27 cellular contexts compared by ENCODE assay signal in genomic region chr3:11024181-11024580, GRCh38.
"Had no signal": no experiment of that assay in that cellular context is flagged by ENCODE, and none has a peak within 500 bp of the region (broad histone marks: within the 10 kb centered on the region; RNA-seq: fewer than 3 reads in every experiment).

No MANE protein-coding gene starts in this region.

- H3K36me3 ChIP-seq: stomach, suprapubic skin, thoracic aorta, thyroid gland, tibial artery, transverse colon, upper lobe of left lung, upper lobe of right lung, uterus, vagina had no signal

- H3K27me3 ChIP-seq: testis, thyroid gland, tibial nerve, transverse colon, upper lobe of left lung, uterus, vagina had no signal

- H3K4me3 ChIP-seq: stomach, suprapubic skin, testis, thoracic aorta, thyroid gland, tibial artery, tibial nerve, transverse colon, upper lobe of left lung, upper lobe of right lung, uterus, vagina had no signal

- DNase-seq: stimulated activated CD4-positive, alpha-beta T cell treated with anti-CD3 and anti-CD28 coated beads, Interleukin-2, amount 100 ng/mL, for 48 hours; stimulated activated CD4-positive, alpha-beta T cell treated with anti-CD3 and anti-CD28 coated beads, Interleukin-4, amount 100 ng/mL, for 1 hour; stimulated activated CD4-positive, alpha-beta T cell treated with anti-CD3 and anti-CD28 coated beads, Interleukin-4, amount 100 ng/mL, for 24 hours; stimulated activated CD4-positive, alpha-beta T cell treated with anti-CD3 and anti-CD28 coated beads, Interleukin-4, amount 100 ng/mL, for 4 hours; stimulated activated CD8-positive, alpha-beta memory T cell treated with anti-CD3 and anti-CD28 coated beads, Interleukin-4, amount 100 ng/mL, for 48 hours; stimulated activated naive B cell treated with anti-CD40 and anti-IgM and Interleukin-4, amounts not matched to agents 10 μg/mL and 1 μg/mL and 100 μg/mL, for 72 hours; stimulated activated naive CD4-positive, alpha-beta T cell; stimulated activated naive CD4-positive, alpha-beta T cell treated with Interleukin-2 at 50 U/mL for 16 hours; stimulated activated naive CD8-positive, alpha-beta T cell treated with anti-CD3 and anti-CD28 coated beads, Interleukin-15, amount 100 ng/mL, for 72 hours; stimulated activated naive CD8-positive, alpha-beta T cell treated with anti-CD3 and anti-CD28 coated beads, Interleukin-15, Interleukin-2, amounts not matched to agents 100 U/mL and 50 U/mL, for 24 hours; stomach; substantia nigra; testis; thyroid gland; tibial artery; transverse colon; trophoblast cell; upper lobe of left lung; upper lobe of right lung; uterus had no signal

- H3K27ac ChIP-seq: stomach, suprapubic skin, testis, thoracic aorta, thyroid gland, tibial artery, tibial nerve, transverse colon, upper lobe of left lung, upper lobe of right lung, uterus, vagina had no signal

- FAIRE-seq: urothelium cell line had no signal

- H3K9me3 ChIP-seq: suprapubic skin, testis, thoracic aorta, thyroid gland, tibial artery, upper lobe of left lung, upper lobe of right lung, uterus, vagina had no signal

- ATAC-seq: stimulated activated effector memory CD8-positive, alpha-beta T cell treated with anti-CD3 and anti-CD28 coated beads, Interleukin-12 subunit alpha, Interleukin-12 subunit beta, amount 100 ng/mL, for 72 hours; stimulated activated memory B cell treated with anti-CD40 and anti-IgM and Interleukin-4, amounts not matched to agents 10 μg/mL and 1 μg/mL and 100 μg/mL, for 72 hours; stimulated activated naive B cell treated with anti-CD40 and anti-IgM and Interleukin-4, amounts not matched to agents 10 μg/mL and 1 μg/mL and 100 μg/mL, for 72 hours; stimulated activated naive CD8-positive, alpha-beta T cell treated with anti-CD3 and anti-CD28 coated beads, Interleukin-15, amount 100 ng/mL, for 72 hours; stimulated activated naive CD8-positive, alpha-beta T cell treated with anti-CD3 and anti-CD28 coated beads, Interleukin-15, Interleukin-2, amounts not matched to agents 100 U/mL and 50 U/mL, for 24 hours; upper lobe of right lung had no signal

- H3K4me1 ChIP-seq: stomach, suprapubic skin, testis, thyroid gland, tibial artery, tibial nerve, transverse colon, upper lobe of left lung, upper lobe of right lung, uterus, vagina had no signal
